ENCODE assay signal across 38 cellular contexts in the genomic region with DNA sequence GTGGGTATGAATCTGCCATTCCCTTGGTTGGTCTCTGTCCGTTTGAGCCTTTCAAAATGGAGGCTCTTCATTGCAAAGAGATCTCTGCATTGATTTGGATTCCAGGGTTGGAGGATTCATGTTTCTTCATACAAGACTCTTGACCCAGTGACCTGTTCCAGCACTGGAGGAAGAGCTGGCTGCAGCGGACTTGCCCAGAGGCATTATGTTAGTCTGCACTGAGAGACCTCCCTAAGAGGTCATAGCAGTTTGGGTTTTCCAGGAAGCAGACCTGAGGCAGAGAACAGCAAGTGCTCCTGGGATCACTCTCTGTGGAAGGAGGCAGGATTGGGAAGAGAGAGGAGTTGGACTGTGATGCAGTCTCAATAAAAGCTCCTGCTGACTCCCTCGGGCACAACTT. TPM values are rescaled to one million over a fixed set of nuclear protein-coding genes. Genes with fewer than 3 reads are reported as not detected.
"Had no signal": no experiment of that assay in that cellular context is flagged by ENCODE, and none has a peak within 500 bp of the region (broad histone marks: within the 10 kb centered on the region; RNA-seq: fewer than 3 reads in every experiment).

No MANE protein-coding gene starts in this region.

- H3K27ac ChIP-seq: KMS-11 had no signal

- H3K9me3 ChIP-seq: MG63 had no signal

- DNase-seq: Karpas-422, Kasumi-1, KG1, MG63, MM.1S, MV-4-11, NCI-H1048, NCI-H1092, NCI-H1092 treated with DMSO at 0.1 percent for 48 hours, NCI-H1105, NCI-H1105 treated with DMSO at 0.1 percent for 48 hours, NCI-H1417, NCI-H1417 treated with DMSO at 0.1 percent for 48 hours, NCI-H1436, NCI-H1436 treated with DMSO at 0.1 percent for 48 hours, NCI-H146, NCI-H1694, NCI-H1694 treated with DMSO at 0.1 percent for 48 hours, NCI-H187, NCI-H187 treated with DMSO at 0.1 percent for 48 hours, NCI-H1930, NCI-H2029, NCI-H2029 treated with DMSO at 0.1 percent for 48 hours, NCI-H2081, NCI-H2081 treated with DMSO at 0.1 percent for 48 hours, NCI-H2107, NCI-H2171, NCI-H2171 treated with DMSO at 0.1 percent for 48 hours, NCI-H2227 treated with DMSO at 0.1 percent for 48 hours, NCI-H226, NCI-H345, NCI-H446, NCI-H446 treated with DMSO at 0.1 percent for 48 hours had no signal

- H3K4me3 ChIP-seq: MG63 had no signal

- H3K27me3 ChIP-seq: MG63 had no signal

- H3K36me3 ChIP-seq: MG63 had no signal

RNA-seq across cellular contexts. Expression of a gene that starts 57.7 kb away (rescaled TPM):
- total RNA-seq: LHCN-M2, M059J, MCF 10A, NCI-H460 had no signal
